In genomic region chr5:65034782-65035181, GRCh38 we compare ENCODE assay signal across 8 cellular contexts.
A peak's percentile ranks its signal among the peaks of the same experiment; 100 is the strongest.
DNase-seq lines count a peak whose midpoint lies in the region; FAIRE-seq and TF ChIP-seq lines count a peak whose summit lies in the region.

No MANE protein-coding gene starts in this region.

- peaks cover 4% of the 10 kb centered on the region for H3K36me3 Mint-ChIP-seq in IgD-negative memory B cell
- no peaks in the 10 kb centered on the region for H3K36me3 Mint-ChIP-seq in brain

- H3K4me1 Mint-ChIP-seq in IgD-negative memory B cell (peaks cover 14 to 27% (median 27%) of the 10 kb centered on the region in 3 donors), brain (peaks cover 31% of the 10 kb centered on the region)

- no peaks in the 10 kb centered on the region for H3K79me1 ChIP-seq in mesendoderm (ENCODE audit: low read length)

- no peak overlapping the region for H3K23ac ChIP-seq in mesendoderm (ENCODE audit: low read length)

- H3K27ac ChIP-seq in mesendoderm (ENCODE audit: low read depth, low read length), result peak overlapping the region; percentile 87

- peak overlapping the region; percentile 69 for H3K4me3 ChIP-seq in BE2C (ENCODE audit: low read depth, low read length)
- no peak overlapping the region for H3K4me3 ChIP-seq in mesendoderm (ENCODE audit: low read length)

- H3K9me3 Mint-ChIP-seq in IgD-negative memory B cell, result no peaks in the 10 kb centered on the region
- H3K9me3 Mint-ChIP-seq in brain, result peaks cover 0 to 9% (median 0%) of the 10 kb centered on the region in 5 experiments

- no peaks in the 10 kb centered on the region for H3K9me3 ChIP-seq in BE2C

- DNase-seq in BE2C (peak; percentile 49), mesendoderm (peak; percentile 37), DMS114 treated with DMSO at 0.1 percent for 48 hours (lab: John Stamatoyannopoulos, UW; ENCODE audit: unreplicated experiment) (no peak), D721Med (ENCODE audit: insufficient read length, low spot score) (no peak), GM10266 (ENCODE audit: extremely low spot score) (no peak), mucosa of gallbladder (ENCODE audit: low spot score) (no peak)

- H3K56ac ChIP-seq in mesendoderm (ENCODE audit: low read length), result peak overlapping the region; percentile 85

- peak overlapping the region; percentile 68 for H3K9ac ChIP-seq in mesendoderm (ENCODE audit: low read length)

- no peaks in the 10 kb centered on the region for H3K36me3 ChIP-seq in BE2C
- H3K36me3 ChIP-seq in mesendoderm (ENCODE audit: control insufficient read depth, insufficient read depth, low read length), result no peaks in the 10 kb centered on the region

- H3K27me3 Mint-ChIP-seq in IgD-negative memory B cell, result no peaks in the 10 kb centered on the region
- H3K27me3 Mint-ChIP-seq in brain, result no peaks in the 10 kb centered on the region

- no peak overlapping the region for H2AK5ac ChIP-seq in mesendoderm (ENCODE audit: low read length)

- H3K4me1 ChIP-seq in BE2C (peaks cover 5% of the 10 kb centered on the region; the same call in 1 of the 2 replicates), mesendoderm (ENCODE audit: control insufficient read depth, low read depth, low read length) (no peaks in the 10 kb centered on the region)

- H3K18ac ChIP-seq in mesendoderm (ENCODE audit: low read length), result peak overlapping the region; percentile 75

- no peak overlapping the region for H4K5ac ChIP-seq in mesendoderm (ENCODE audit: low read length)

- peak overlapping the region; percentile 86 to 95 (median 88) for H3K4me3 Mint-ChIP-seq in IgD-negative memory B cell
- peak overlapping the region; percentile 63 to 87 (median 79) for H3K4me3 Mint-ChIP-seq in brain

- H2BK120ac ChIP-seq in mesendoderm (ENCODE audit: low read depth, low read length), result no peak overlapping the region

- FAIRE-seq in D721Med (lab: Jason Lieb, UNC), result no peak

- WGBS in mesendoderm (ENCODE audit: extremely low coverage, insufficient coverage, low lambda C conversion rate), result no CpG with 5 or more reads among the region's 13 CpGs

- H2BK15ac ChIP-seq in mesendoderm (replicated peaks; ENCODE audit: low read depth), result no peak overlapping the region

- peak overlapping the region; percentile 60 for H3K4me2 ChIP-seq in mesendoderm (ENCODE audit: low read length)

- peak overlapping the region; percentile 84 for H3K4ac ChIP-seq in mesendoderm (ENCODE audit: low read depth, low read length)

- TF ChIP-seq CTCF in BE2C (IDR thresholded peaks at IDR 0.05; ENCODE audit: low read depth, low read length) (no peak), brain (conservative IDR thresholded peaks at IDR 0.05) (no peak), D721Med (IDR thresholded peaks at IDR 0.05; ENCODE audit: insufficient read depth, missing control alignments) (no peak), GM10266 (IDR thresholded peaks at IDR 0.05; ENCODE audit: control insufficient read depth, insufficient read depth, low read depth, missing control alignments) (no peak)

- H4K8ac ChIP-seq in mesendoderm (ENCODE audit: low read depth, low read length), result no peak overlapping the region

- no peaks in the 10 kb centered on the region for H3K27me3 ChIP-seq in BE2C
- no peaks in the 10 kb centered on the region for H3K27me3 ChIP-seq in mesendoderm (ENCODE audit: insufficient read depth, low read length, poor library complexity)

- no peak overlapping the region for H2BK5ac ChIP-seq in mesendoderm (ENCODE audit: low read length)

- no peaks in the 10 kb centered on the region for H3K79me2 ChIP-seq in mesendoderm (ENCODE audit: control insufficient read depth, insufficient read depth, low read length)

- H3K27ac Mint-ChIP-seq in IgD-negative memory B cell (peak overlapping the region; percentile 8 to 87 (median 81)), brain (peak overlapping the region; percentile 78 to 92 (median 89))

Comparison
In these comparisons a context has a peak if more than half of its experiments do, and no peak if none do; other contexts are left out.
1. DNase-seq: peak in BE2C (single experiment) and mesendoderm (single experiment); none in DMS114 treated with DMSO at 0.1 percent for 48 hours (single experiment), D721Med (single experiment), GM10266 (single experiment) and mucosa of gallbladder (single experiment).